3 cellular contexts compared by ENCODE assay signal in the genomic region with DNA sequence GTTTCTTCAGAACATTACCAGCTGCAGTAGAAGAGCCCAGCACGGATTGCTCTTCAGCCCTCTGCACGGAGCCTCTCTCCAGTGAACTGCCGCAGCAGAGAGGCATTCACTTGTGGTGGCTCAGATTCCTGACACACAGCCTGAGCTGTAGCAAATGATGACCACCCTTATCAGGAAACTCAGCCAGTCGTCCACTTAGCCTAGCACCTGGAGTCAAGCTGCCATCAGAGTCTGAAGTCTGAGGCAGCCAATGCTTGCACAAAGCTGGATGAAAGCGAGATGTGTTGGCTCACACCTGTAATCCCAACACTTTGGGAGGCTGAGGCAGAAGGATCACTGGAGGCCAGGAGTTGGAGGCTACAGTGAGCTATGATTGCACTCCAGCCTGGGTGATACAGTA.
TF ChIP-seq lines count a peak whose summit lies in the region.

No MANE protein-coding gene starts in this region.

TF ChIP-seq in HepG2, 621 proteins besides CTCF, POLR2A, EP300 and RAD21:
- TF ChIP-seq, protein P1, sequence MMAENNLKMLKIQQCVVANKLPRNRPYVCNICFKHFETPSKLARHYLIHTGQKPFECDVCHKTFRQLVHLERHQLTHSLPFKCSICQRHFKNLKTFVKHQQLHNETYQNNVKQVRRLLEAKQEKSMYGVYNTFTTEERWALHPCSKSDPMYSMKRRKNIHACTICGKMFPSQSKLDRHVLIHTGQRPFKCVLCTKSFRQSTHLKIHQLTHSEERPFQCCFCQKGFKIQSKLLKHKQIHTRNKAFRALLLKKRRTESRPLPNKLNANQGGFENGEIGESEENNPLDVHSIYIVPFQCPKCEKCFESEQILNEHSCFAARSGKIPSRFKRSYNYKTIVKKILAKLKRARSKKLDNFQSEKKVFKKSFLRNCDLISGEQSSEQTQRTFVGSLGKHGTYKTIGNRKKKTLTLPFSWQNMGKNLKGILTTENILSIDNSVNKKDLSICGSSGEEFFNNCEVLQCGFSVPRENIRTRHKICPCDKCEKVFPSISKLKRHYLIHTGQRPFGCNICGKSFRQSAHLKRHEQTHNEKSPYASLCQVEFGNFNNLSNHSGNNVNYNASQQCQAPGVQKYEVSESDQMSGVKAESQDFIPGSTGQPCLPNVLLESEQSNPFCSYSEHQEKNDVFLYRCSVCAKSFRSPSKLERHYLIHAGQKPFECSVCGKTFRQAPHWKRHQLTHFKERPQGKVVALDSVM (CRISPR knock-in tag; IDR thresholded peaks at IDR 0.05), result peak; percentile 82
- no peak for TF ChIP-seq SRSF1 (optimal IDR thresholded peaks at IDR 0.05; ENCODE audit: low read depth, low read length)

TF ChIP-seq in GM12891, 5 proteins besides CTCF, POLR2A, EP300 and RAD21:
- TF ChIP-seq POLR2AphosphoS5 (IDR thresholded peaks at IDR 0.05; ENCODE audit: low read depth, low read length) (peak; percentile 24; the same call in 1 of the 2 replicates), SPI1 (IDR thresholded peaks at IDR 0.05; ENCODE audit: low read depth, low read length) (no peak), TAF1 (IDR thresholded peaks at IDR 0.05; ENCODE audit: low read depth, low read length) (no peak)

TF ChIP-seq in H1, 55 proteins besides CTCF, POLR2A, EP300 and RAD21:
- TF ChIP-seq CHD1 (IDR thresholded peaks at IDR 0.05; ENCODE audit: low read depth, low read length) (no peak), GTF2F1 (IDR thresholded peaks at IDR 0.05; ENCODE audit: borderline replicate concordance, low read depth, low read length) (no peak), POLR2AphosphoS5 (IDR thresholded peaks at IDR 0.05; ENCODE audit: low read depth, low read length) (0 out of 2 replicates have a peak, but pooled peaks have one; percentile 13), JUN (IDR thresholded peaks at IDR 0.05; ENCODE audit: low read depth, low read length) (no peak)
